Comparison of ENCODE assay signal across 20 cellular contexts in genomic region chr4:138572007-138572406, GRCh38.
"Had no signal": no experiment of that assay in that cellular context is flagged by ENCODE, and none has a peak within 500 bp of the region (broad histone marks: within the 10 kb centered on the region; RNA-seq: fewer than 3 reads in every experiment).

No MANE protein-coding gene starts in this region.

- FAIRE-seq: colon had no signal

- H3K4me2 ChIP-seq: smooth muscle cell had no signal

- ATAC-seq: esophagus mucosa; gastroesophageal sphincter; left cardiac atrium; lower lobe of right lung; natural killer cell; right cardiac atrium; stimulated activated effector memory CD8-positive, alpha-beta T cell treated with anti-CD3 and anti-CD28 coated beads, Interleukin-12 subunit alpha, Interleukin-12 subunit beta, amount 100 ng/mL, for 72 hours; upper lobe of right lung had no signal

- H3K27ac ChIP-seq: gastroesophageal sphincter, left ventricle myocardium inferior, lower lobe of right lung, ovary, tibial nerve, upper lobe of right lung, vagina had no signal

- H3K27me3 ChIP-seq: gastroesophageal sphincter, ovary, tibial nerve, upper lobe of right lung, vagina had no signal

- H3K36me3 ChIP-seq: gastroesophageal sphincter, left ventricle myocardium inferior, lower lobe of right lung, ovary, tibial nerve, upper lobe of right lung, vagina had no signal

- H3K4me3 ChIP-seq: gastroesophageal sphincter, left ventricle myocardium inferior, lower lobe of right lung, ovary, smooth muscle cell, tibial nerve, upper lobe of right lung, vagina had no signal

- H3K4me1 ChIP-seq: lower lobe of right lung, upper lobe of right lung, vagina had no signal

- DNase-seq: effector CD4-positive, alpha-beta T cell; endodermal cell; glutamatergic neuron; kidney; left cardiac atrium; left ventricle myocardium inferior; lower lobe of right lung; natural killer cell; ovary; right cardiac atrium; stimulated activated CD4-positive, alpha-beta T cell treated with anti-CD3 and anti-CD28 coated beads, Interleukin-2, amount 100 ng/mL, for 48 hours; stimulated activated CD8-positive, alpha-beta memory T cell treated with anti-CD3 and anti-CD28 coated beads, Interleukin-4, amount 100 ng/mL, for 48 hours; upper lobe of right lung had no signal

- H3K9me3 ChIP-seq: ovary, upper lobe of right lung had no signal
